ENCODE assay signal across 8 cellular contexts in genomic region chr4:2934077-2934812, GRCh38. TPM values are rescaled to one million over a fixed set of nuclear protein-coding genes. Genes with fewer than 3 reads are reported as not detected.
A peak's percentile ranks its signal among the peaks of the same experiment; 100 is the strongest.
DNase-seq lines count a peak whose midpoint lies in the region; ATAC-seq, FAIRE-seq and TF ChIP-seq lines count a peak whose summit lies in the region.

No MANE protein-coding gene starts in this region.

- peaks cover 55% of the 10 kb centered on the region for H3K4me1 ChIP-seq in CD8-positive, alpha-beta memory T cell (ENCODE audit: insufficient read depth, low read length)
- no peaks in the 10 kb centered on the region for H3K4me1 ChIP-seq in aorta (ENCODE audit: control insufficient read depth in 1 of 2, insufficient read depth in 2 of 2, low read length in 2 of 2)

- peaks cover 45 to 63% (median 57%) of the 10 kb centered on the region in 3 donors for H3K4me1 Mint-ChIP-seq in CD8-positive, alpha-beta memory T cell

- peak overlapping the region; percentile 96 for H3K27ac ChIP-seq in CD8-positive, alpha-beta memory T cell (ENCODE audit: low read depth, low read length)
- H3K27ac ChIP-seq in neural cell (ENCODE audit: low read length) = peak overlapping the region; percentile 28
- H3K27ac ChIP-seq in aorta (ENCODE audit: low read depth in 1 of 2, low read length in 2 of 2) = peak overlapping the region in 1 of 2 donors; percentile 62

- ATAC-seq in aorta (ENCODE audit: low FRiP score) (peak; percentile 27), HG02610 (IDR thresholded peaks at IDR 0.05; ENCODE audit: unreplicated experiment) (no peak)

- H3K27ac Mint-ChIP-seq in CD8-positive, alpha-beta memory T cell = peak overlapping the region in 5 of 8 donors; percentile 51 to 100 (median 75)

- FAIRE-seq in HTR-8/SVneo (lab: Jason Lieb, UNC) = no peak

- peaks cover 13% of the 10 kb centered on the region for H3K36me3 ChIP-seq in CD8-positive, alpha-beta memory T cell (ENCODE audit: insufficient read depth, low read length)
- H3K36me3 ChIP-seq in neural cell (ENCODE audit: insufficient read depth, low read length) (no peaks in the 10 kb centered on the region), aorta (ENCODE audit: control insufficient read depth in 1 of 2, insufficient read depth in 2 of 2, low read length in 1 of 2) (no peaks in the 10 kb centered on the region)

- intact Hi-C loops in aorta (cut with DNase I) = loop anchor here (5.0 to 10.0 kb wide), 2 partner anchors 169 to 172 kb away; no protein-coding TSS in a partner anchor

- no peak for TF ChIP-seq RAD21 in neural cell (conservative IDR thresholded peaks at IDR 0.05)

- no peak for TF ChIP-seq EP300 in neural cell (conservative IDR thresholded peaks at IDR 0.05; ENCODE audit: poor library complexity, severe bottlenecking)

- TF ChIP-seq CTCF in neural cell (IDR thresholded peaks at IDR 0.05; ENCODE audit: poor library complexity, severe bottlenecking) = no peak

- H3K9me2 ChIP-seq in neural cell (ENCODE audit: insufficient read depth, low read length) = no peaks in the 10 kb centered on the region

- peak overlapping the region; percentile 88 to 99 (median 91) for H3K4me3 Mint-ChIP-seq in CD8-positive, alpha-beta memory T cell

- H3K9me3 ChIP-seq in CD8-positive, alpha-beta memory T cell (ENCODE audit: low read length) = no peaks in the 10 kb centered on the region
- H3K9me3 ChIP-seq in neural cell (ENCODE audit: low read length) (no peaks in the 10 kb centered on the region), aorta (ENCODE audit: control insufficient read depth, low read length) (no peaks in the 10 kb centered on the region)

- peak overlapping the region; percentile 49 for H3K4me3 ChIP-seq in CD8-positive, alpha-beta memory T cell (ENCODE audit: low read length)
- H3K4me3 ChIP-seq in neural cell (ENCODE audit: low read length) = peak overlapping the region; percentile 99
- peak overlapping the region; percentile 67 to 86 for H3K4me3 ChIP-seq in aorta (ENCODE audit: low read length in 2 of 2)

- POLR2A ChIA-PET in CD8-positive, alpha-beta memory T cell (lab: Charles Lee) = interaction anchor here (1.9 to 3.1 kb wide), 3 partner anchors 11 to 29 kb away, joined by 6 to 17 read pairs (median 11); partner anchors contain the start of gene GRK4

- H2AFZ ChIP-seq in neural cell (ENCODE audit: low read depth, low read length) = no peak overlapping the region

- CTCF ChIA-PET in CD8-positive, alpha-beta memory T cell (lab: Charles Lee) = interaction anchor here (1.5 to 3.2 kb wide), 5 partner anchors 10 to 170 kb away, joined by 3 to 14 read pairs (median 6); no protein-coding TSS in a partner anchor

- peaks cover 0 to 66% (median 8%) of the 10 kb centered on the region in 3 donors for H3K36me3 Mint-ChIP-seq in CD8-positive, alpha-beta memory T cell

- H3K27me3 ChIP-seq in CD8-positive, alpha-beta memory T cell (ENCODE audit: insufficient read depth, low read length, poor library complexity, severe bottlenecking) = no peaks in the 10 kb centered on the region
- H3K27me3 ChIP-seq in neural cell (ENCODE audit: insufficient read depth, low read depth, low read length) = no peaks in the 10 kb centered on the region
- H3K27me3 ChIP-seq in aorta (ENCODE audit: control insufficient read depth in 1 of 2, insufficient read depth in 2 of 2, low read length in 1 of 2) = no peaks in the 10 kb centered on the region

- peak overlapping the region; percentile 14 for H3K4me2 ChIP-seq in neural cell (ENCODE audit: low read length)

- H3F3A ChIP-seq in neural cell (ENCODE audit: insufficient read depth, low read length, poor library complexity, severe bottlenecking) = no peaks in the 10 kb centered on the region

- peaks cover 14% of the 10 kb centered on the region for H3K79me2 ChIP-seq in neural cell (replicated peaks; ENCODE audit: insufficient read depth, low read length)

- 2% methylated on average over 60 to 93 of the region's 93 CpGs for WGBS in aorta, 2 donors

- H4K20me1 ChIP-seq in neural cell (ENCODE audit: insufficient read depth) = no peaks in the 10 kb centered on the region

- H3K9me3 Mint-ChIP-seq in CD8-positive, alpha-beta memory T cell = no peaks in the 10 kb centered on the region

- H3K9ac ChIP-seq in neural cell (ENCODE audit: low read length) = peak overlapping the region; percentile 85

- H3K27me3 Mint-ChIP-seq in CD8-positive, alpha-beta memory T cell = no peaks in the 10 kb centered on the region

- peak; percentile 49 to 70 (median 53) for DNase-seq in CD8-positive, alpha-beta memory T cell
- peak; percentile 29 for DNase-seq in LoVo (ENCODE audit: low spot score)
- peak; percentile 83 for DNase-seq in activated CD8-positive, alpha-beta memory T cell treated with anti-CD3 and anti-CD28 coated beads for 24 hours
- DNase-seq in fibroblast of gingiva (ENCODE audit: low read depth) = peak; percentile 70
- DNase-seq in aorta = peak; percentile 75 to 90
- DNase-seq in HTR-8/SVneo (ENCODE audit: insufficient read length, low spot score) = no peak

TF ChIP-seq in neural cell, 6 proteins besides CTCF, POLR2A, EP300 and RAD21:
- TF ChIP-seq POLR2AphosphoS5 (IDR thresholded peaks at IDR 0.05) (no peak), TAF1 (IDR thresholded peaks at IDR 0.05; ENCODE audit: low read depth) (no peak), SMC3 (conservative IDR thresholded peaks at IDR 0.05; ENCODE audit: poor library complexity) (no peak), REST (IDR thresholded peaks at IDR 0.05; ENCODE audit: borderline replicate concordance) (no peak), MXI1 (conservative IDR thresholded peaks at IDR 0.05; ENCODE audit: poor library complexity, severe bottlenecking) (no peak), EZH2 (IDR thresholded peaks at IDR 0.05; ENCODE audit: borderline replicate concordance, insufficient read depth, low read length, poor library complexity, severe bottlenecking) (no peak)

RNA-seq across cellular contexts. Expression of gene NOP14, which starts 29.0 kb away (rescaled TPM):
- total RNA-seq in CD8-positive, alpha-beta memory T cell = 100 to 1,000 TPM; 156 to 165 TPM
- polyA plus RNA-seq in CD8-positive, alpha-beta memory T cell = 26.5 TPM
- polyA plus RNA-seq in neural cell (5.5 and 6.3 TPM in 2 replicates), aorta (1 to 10 TPM; 8.0 to 8.5 TPM)
- polyA minus RNA-seq in neural cell = 11.2 and 13.4 TPM in 2 replicates
- 10 to 100 TPM; 15.0 to 15.5 TPM for total RNA-seq in aorta

RNA-seq across cellular contexts. Expression of gene GRK4, which starts 29.1 kb away (rescaled TPM):
- 1 to 10 TPM; 5.4 to 7.7 TPM for total RNA-seq in CD8-positive, alpha-beta memory T cell
- 2.5 TPM for polyA plus RNA-seq in CD8-positive, alpha-beta memory T cell
- polyA plus RNA-seq in neural cell = 17.4 and 21.3 TPM in 2 replicates
- 29.5 and 32.9 TPM in 2 replicates for polyA minus RNA-seq in neural cell
- 10 to 100 TPM in 1 of 2 donors, 1 to 10 TPM in 1; 3.6 to 10.3 TPM for total RNA-seq in aorta
- 10 to 100 TPM in 1 of 2 donors, 1 to 10 TPM in 1; 4.1 to 10.8 TPM for polyA plus RNA-seq in aorta

Comparison
In these comparisons a context has a peak if more than half of its experiments do, and no peak if none do; other contexts are left out.
1. H3K4me3 ChIP-seq: peak in every context shown above with its lines; median percentile 99 in neural cell; 76 in aorta; 49 in CD8-positive, alpha-beta memory T cell.